In the genomic region with DNA sequence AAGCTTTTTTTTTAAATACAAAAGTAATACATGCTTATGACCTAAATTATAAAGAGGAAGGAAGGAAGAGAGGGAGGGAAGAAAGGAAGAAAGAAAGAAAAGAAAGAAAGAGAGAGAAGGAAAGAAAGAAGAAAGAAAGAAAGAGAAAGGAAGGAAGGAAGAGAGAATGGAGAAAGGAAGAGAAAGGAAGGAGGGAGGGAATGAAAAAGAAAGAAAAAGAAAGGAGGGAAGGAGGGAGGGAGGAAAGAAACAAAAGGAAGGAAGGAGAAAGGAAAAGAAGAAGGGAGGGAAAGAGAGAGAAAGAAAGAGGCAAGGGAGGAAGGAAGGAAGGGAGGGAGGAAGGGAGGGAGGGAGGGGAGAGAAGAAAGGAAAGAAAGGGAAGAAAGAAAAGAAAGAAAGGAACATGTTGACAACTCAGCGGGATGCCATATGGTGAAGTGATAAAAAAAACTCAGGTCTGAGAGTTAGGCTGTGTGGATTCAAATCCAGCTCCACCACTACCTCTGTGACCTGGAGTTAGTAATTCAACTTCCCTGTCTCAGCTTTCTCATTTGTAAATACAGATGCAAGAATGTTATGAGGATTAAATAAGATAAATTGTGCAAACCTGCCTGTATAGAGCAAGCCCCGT, we compare ENCODE assay signal across 22 cellular contexts. TPM values are rescaled to one million over a fixed set of nuclear protein-coding genes. Genes with fewer than 3 reads are reported as not detected.
DNase-seq lines count a peak whose midpoint lies in the region; ATAC-seq, FAIRE-seq and TF ChIP-seq lines count a peak whose summit lies in the region.
"Had no signal": no experiment of that assay in that cellular context is flagged by ENCODE, and none has a peak within 500 bp of the region (broad histone marks: within the 10 kb centered on the region; RNA-seq: fewer than 3 reads in every experiment).

No MANE protein-coding gene starts in this region.

- H3K4me1 ChIP-seq in HepG2 (ENCODE audit: insufficient read depth, low read length) (no peaks in the 10 kb centered on the region), right lobe of liver (no peaks in the 10 kb centered on the region), HEK293 (ENCODE audit: control insufficient read depth, insufficient read depth, low read length) (no peaks in the 10 kb centered on the region)
- H3K4me1 ChIP-seq: SJSA1 had no signal

- H3K27me3 ChIP-seq in HepG2 (ENCODE audit: control insufficient read depth in 1 of 2, insufficient read depth in 2 of 2, low read length in 2 of 2) (peaks cover 0 to 7% of the 10 kb centered on the region in 2 experiments; a peak in 2 of 5 replicates), right lobe of liver (no peaks in the 10 kb centered on the region)
- H3K27me3 ChIP-seq: BLaER1, MG63, SJSA1 had no signal

- peaks cover 16% of the 10 kb centered on the region for H3K4me1 Mint-ChIP-seq in WTC11
- H3K4me1 Mint-ChIP-seq in activated T-helper 17 cell treated with anti-CD3 and anti-CD28 coated beads, Interleukin-2, amount 50 U/mL, for 72 hours = peaks cover 11% of the 10 kb centered on the region

- no peak overlapping the region for H3K27ac ChIP-seq in HepG2 (ENCODE audit: extremely low read length, insufficient read depth, low read length)
- H3K27ac ChIP-seq in right lobe of liver = no peak overlapping the region
- no peak overlapping the region for H3K27ac ChIP-seq in HEK293 (ENCODE audit: extremely low read depth, low read depth, low read length)
- H3K27ac ChIP-seq: BLaER1, SJSA1 had no signal

- H3K27ac Mint-ChIP-seq in WTC11 = no peak overlapping the region
- H3K27ac Mint-ChIP-seq in activated T-helper 17 cell treated with anti-CD3 and anti-CD28 coated beads, Interleukin-2, amount 50 U/mL, for 72 hours = no peak overlapping the region
- H3K27ac Mint-ChIP-seq: CD4-positive, alpha-beta T cell had no signal

- FAIRE-seq in HepG2 (lab: Jason Lieb, UNC) = no peak
- FAIRE-seq: GM12878, RCC 7860 had no signal

- no peak overlapping the region for H2AFZ ChIP-seq in HepG2 (ENCODE audit: low read length)

- no peaks in the 10 kb centered on the region for H3K9me3 Mint-ChIP-seq in WTC11
- no peaks in the 10 kb centered on the region for H3K9me3 Mint-ChIP-seq in activated T-helper 17 cell treated with anti-CD3 and anti-CD28 coated beads, Interleukin-2, amount 50 U/mL, for 72 hours
- H3K9me3 Mint-ChIP-seq: CD4-positive, alpha-beta T cell had no signal

- no peaks in the 10 kb centered on the region for H3K9me3 ChIP-seq in HepG2 (ENCODE audit: low read length)
- no peaks in the 10 kb centered on the region for H3K9me3 ChIP-seq in right lobe of liver
- H3K9me3 ChIP-seq in HEK293 (ENCODE audit: control insufficient read depth, insufficient read depth, low read depth, low read length) = no peaks in the 10 kb centered on the region
- H3K9me3 ChIP-seq: BLaER1, MG63, SJSA1 had no signal

- no peak for TF ChIP-seq EP300 in HepG2 (IDR thresholded peaks at IDR 0.05; ENCODE audit: low read depth in 2 of 2, low read length in 2 of 2)
- no peak for TF ChIP-seq EP300 in HepG2 (CRISPR knock-in tag; IDR thresholded peaks at IDR 0.05; ENCODE audit: borderline replicate concordance)

- no peak overlapping the region for H3K4me2 ChIP-seq in HepG2 (ENCODE audit: low read depth, low read length)
- H3K4me2 ChIP-seq: BLaER1 had no signal

- in situ Hi-C loops in HepG2 (cut with HindIII; ENCODE audit: extremely low pct_ligation_motif_present, low pct_unique_long_range_greater_than_20kb) = no loop called here

- TF ChIP-seq CTCF in HepG2 (CRISPR knock-in tag; IDR thresholded peaks at IDR 0.05) (no peak), right lobe of liver (IDR thresholded peaks at IDR 0.05) (no peak), HEK293 (tag by site-specific recombination; IDR thresholded peaks at IDR 0.05) (no peak), WTC11 (IDR thresholded peaks at IDR 0.05) (no peak)

- DNase-seq in HepG2 (ENCODE audit: low spot score) (no peak), right lobe of liver (no peak), WTC11 (ENCODE audit: low spot score) (no peak), superior temporal gyrus (ENCODE audit: extremely low spot score) (no peak)
- DNase-seq: ACHN; CD4-positive, alpha-beta T cell; COR-L47; DND-41; MG63; NCI-H1417; NCI-H187; NCI-H2107; NCI-H2227 treated with DMSO at 0.1 percent for 48 hours; NCI-H510A; NCI-H748 treated with DMSO at 0.1 percent for 48 hours had no signal

- no peak overlapping the region for H3K9ac ChIP-seq in HepG2 (ENCODE audit: insufficient read depth, low read depth, low read length)
- H3K9ac ChIP-seq: BLaER1 had no signal

- BruUV-seq in HepG2 (replicated peaks; lab: Mats Ljungman, UMichigan) = no TSS peak

- intact Hi-C loops in HepG2 (cut with micrococcal nuclease; ENCODE audit: unreplicated experiment) = no loop called here
- intact Hi-C loops in right lobe of liver (cut with DNase I) = no loop called here

- no peak overlapping the region for H3K4me3 ChIP-seq in HepG2 (replicated peaks in 1 of 3; ENCODE audit: insufficient read depth in 1 of 3, low read depth in 2 of 3, low read length in 3 of 3)
- H3K4me3 ChIP-seq in right lobe of liver = no peak overlapping the region
- no peak overlapping the region for H3K4me3 ChIP-seq in HEK293 (ENCODE audit: low read depth, low read length)
- H3K4me3 ChIP-seq: BLaER1, GM12878, MG63, SJSA1 had no signal

- H3K79me2 ChIP-seq in HepG2 (ENCODE audit: insufficient read depth, low read length) = no peaks in the 10 kb centered on the region

- 28% methylated on average over 2 of the region's 2 CpGs for WGBS in HepG2 (ENCODE audit: low lambda C conversion rate)
- 53% methylated on average over 2 of the region's 2 CpGs for WGBS in right lobe of liver (ENCODE audit: insufficient coverage, low coverage, low lambda C conversion rate, missing lambda C conversion rate)

- H3K4me3 Mint-ChIP-seq in WTC11 = peak overlapping the region; percentile 3; the same call in 1 of the 2 replicates
- no peak overlapping the region for H3K4me3 Mint-ChIP-seq in activated T-helper 17 cell treated with anti-CD3 and anti-CD28 coated beads, Interleukin-2, amount 50 U/mL, for 72 hours
- H3K4me3 Mint-ChIP-seq: CD4-positive, alpha-beta T cell had no signal

- CTCF ChIA-PET in HepG2 (lab: Yijun Ruan, JAX; ENCODE audit: low intra/inter-chr PET ratio, low total read pairs) (no interaction called here), HEK293 (lab: Yijun Ruan, JAX) (no interaction called here), WTC11 (lab: Charles Lee) (interaction anchor here (0.7 kb wide), 1 partner anchor 77 kb away, joined by 5 read pairs; no protein-coding TSS in a partner anchor)

- ATAC-seq in HepG2 = no peak
- ATAC-seq in right lobe of liver = no peak
- peak; percentile 30 for ATAC-seq in WTC11
- ATAC-seq in GM21390 (IDR thresholded peaks at IDR 0.05; ENCODE audit: unreplicated experiment) = no peak
- ATAC-seq in activated T-helper 17 cell treated with anti-CD3 and anti-CD28 coated beads, Interleukin-2, amount 50 U/mL, for 72 hours (replicated peaks) = no peak
- ATAC-seq: GM12878 had no signal

- no peaks in the 10 kb centered on the region for H3K27me3 Mint-ChIP-seq in WTC11 (ENCODE audit: low read depth)
- H3K27me3 Mint-ChIP-seq in activated T-helper 17 cell treated with anti-CD3 and anti-CD28 coated beads, Interleukin-2, amount 50 U/mL, for 72 hours = no peaks in the 10 kb centered on the region
- H3K27me3 Mint-ChIP-seq: CD4-positive, alpha-beta T cell had no signal

- no peaks in the 10 kb centered on the region for H4K20me1 ChIP-seq in HepG2 (ENCODE audit: insufficient read depth, low read length)
- H4K20me1 ChIP-seq: BLaER1 had no signal

- no peaks in the 10 kb centered on the region for H3K36me3 ChIP-seq in HepG2 (replicated peaks in 1 of 2; ENCODE audit: control insufficient read depth in 1 of 2, insufficient read depth in 2 of 2, low read length in 2 of 2)
- no peaks in the 10 kb centered on the region for H3K36me3 ChIP-seq in right lobe of liver
- H3K36me3 ChIP-seq in HEK293 (ENCODE audit: control insufficient read depth in 2 of 2, insufficient read depth in 1 of 2, low read length in 2 of 2) = no peaks in the 10 kb centered on the region
- H3K36me3 ChIP-seq: BLaER1, MG63, SJSA1 had no signal

- TF ChIP-seq POLR2A in HepG2 (IDR thresholded peaks at IDR 0.05; ENCODE audit: insufficient read depth in 1 of 2, low read depth in 2 of 2, low read length in 2 of 2) = no peak
- TF ChIP-seq POLR2A in right lobe of liver (IDR thresholded peaks at IDR 0.05) = no peak

- POLR2A ChIA-PET in HepG2 (lab: Yijun Ruan, JAX) = no interaction called here
- POLR2A ChIA-PET in HEK293 (lab: Yijun Ruan, JAX) = no interaction called here
- POLR2A ChIA-PET in WTC11 (lab: Charles Lee) = no interaction called here

- no peak for TF ChIP-seq RAD21 in HepG2 (CRISPR knock-in tag; IDR thresholded peaks at IDR 0.05)

- no peaks in the 10 kb centered on the region for H3K36me3 Mint-ChIP-seq in WTC11
- H3K36me3 Mint-ChIP-seq in activated T-helper 17 cell treated with anti-CD3 and anti-CD28 coated beads, Interleukin-2, amount 50 U/mL, for 72 hours (ENCODE audit: low read depth) = no peaks in the 10 kb centered on the region

RNA-seq across cellular contexts. Expression of a gene that starts 9.6 kb away (rescaled TPM):
- 28.4 and 39.7 TPM in 2 replicates for total RNA-seq in HepG2 (2016; rRNA removed; fragmentation: Illumina TruSeq; extraction: Trizol)
- total RNA-seq in HepG2 (2016; cell fraction: cytosol; rRNA removed; fragmentation: Illumina TruSeq; extraction: Trizol; ENCODE audit: low read depth) = 9.2 and 9.8 TPM in 2 replicates
- total RNA-seq in HepG2 (2016; cell fraction: insoluble cytoplasmic fraction; rRNA removed; fragmentation: Illumina TruSeq; extraction: Trizol) = 30.2 and 38.4 TPM in 2 replicates
- 9.8 and 12.4 TPM in 2 replicates for total RNA-seq in HepG2 (2016; cell fraction: membrane; rRNA removed; fragmentation: Illumina TruSeq; extraction: Trizol)
- total RNA-seq in HepG2 (2016; cell fraction: nucleus; rRNA removed; fragmentation: Illumina TruSeq; extraction: Trizol) = 43.4 and 44.1 TPM in 2 replicates
- 8.9 and 11.0 TPM in 2 replicates for polyA plus RNA-seq in HepG2 (2011; rRNA removed)
- 3.7 and 4.4 TPM in 2 replicates for polyA plus RNA-seq in HepG2 (2011; cell fraction: cytosol; rRNA removed)
- polyA plus RNA-seq in HepG2 (2011; cell fraction: nucleus; rRNA removed) = 10.7 and 10.8 TPM in 2 replicates
- 11.9 and 16.4 TPM in 2 replicates for polyA plus RNA-seq in HepG2 (2012)
- polyA plus RNA-seq in HepG2 (2016; cell fraction: cytosol; fragmentation: Illumina TruSeq; extraction: Trizol; ENCODE audit: low read depth) = 2.1 and 2.5 TPM in 2 replicates
- 28.4 and 29.1 TPM in 2 replicates for polyA plus RNA-seq in HepG2 (2016; cell fraction: insoluble cytoplasmic fraction; fragmentation: Illumina TruSeq; extraction: Trizol; ENCODE audit: low read depth)
- polyA plus RNA-seq in HepG2 (2016; cell fraction: membrane; fragmentation: Illumina TruSeq; extraction: Trizol; ENCODE audit: low read depth) = 3.5 and 4.2 TPM in 2 replicates
- polyA plus RNA-seq in HepG2 (2016; cell fraction: nucleus; fragmentation: Illumina TruSeq; extraction: Trizol; ENCODE audit: insufficient read depth, low read depth) = 38.4 and 40.2 TPM in 2 replicates
- 4.5 and 20.2 TPM in 2 replicates for polyA minus RNA-seq in HepG2 (2011; rRNA and poly(A)+ RNA removed; ENCODE audit: low replicate concordance)
- 4.9 and 5.7 TPM in 2 replicates for polyA minus RNA-seq in HepG2 (2011; cell fraction: cytosol; rRNA and poly(A)+ RNA removed)
- polyA minus RNA-seq in HepG2 (2011; cell fraction: nucleus; rRNA and poly(A)+ RNA removed) = 48.0 and 61.4 TPM in 2 replicates
- total RNA-seq in right lobe of liver = 10 to 100 TPM in 1 of 6 experiments, 1 to 10 TPM in 5; 6.7 to 10.4 (median 8.9) TPM
- 24.7 to 27.7 TPM (median 27.3 TPM) in 3 replicates for total RNA-seq in WTC11 (2021)
- total RNA-seq in activated T-helper 17 cell treated with anti-CD3 and anti-CD28 coated beads, Interleukin-2, amount 50 U/mL, for 72 hours = 10 to 100 TPM; 78.2 to 89.2 TPM
